Comparison of ENCODE assay signal across 8 cellular contexts in genomic region chr9:131734165-131734610, GRCh38.
DNase-seq lines count a peak whose midpoint lies in the region; ATAC-seq lines count a peak whose summit lies in the region.

No MANE protein-coding gene starts in this region.

- H3K4me3 ChIP-seq in HUES48 (ENCODE audit: low read depth, low read length) (no peak overlapping the region), skin epidermis (no peak overlapping the region)

- H3K9me3 ChIP-seq in HUES48 (ENCODE audit: control insufficient read depth, insufficient read depth, low read length) = no peaks in the 10 kb centered on the region

- no peaks in the 10 kb centered on the region for H3K27me3 ChIP-seq in HUES48 (ENCODE audit: control insufficient read depth, insufficient read depth, low read length)

- ATAC-seq in GM18519 (IDR thresholded peaks at IDR 0.05; ENCODE audit: low FRiP score, unreplicated experiment) = no peak

- DNase-seq in CD1c-positive myeloid dendritic cell (ENCODE audit: extremely low spot score) (peak; percentile 78), T-helper 2 cell (peak in 3 of 5 experiments; percentile 63 to 88 (median 76)), epithelial cell of prostate (ENCODE audit: low read depth, low spot score) (no peak), middle frontal gyrus (ENCODE audit: extremely low spot score, low spot score) (no peak), NCI-H82 treated with DMSO at 0.1 percent for 48 hours (lab: John Stamatoyannopoulos, UW; ENCODE audit: unreplicated experiment) (no peak)

- H3K27ac ChIP-seq in HUES48 (ENCODE audit: low read depth, low read length) (peak overlapping the region; percentile 59), epithelial cell of prostate (peak overlapping the region; percentile 79), skin epidermis (peak overlapping the region in 20 of 21 experiments; percentile 34 to 90 (median 70))

- H3K36me3 ChIP-seq in HUES48 (ENCODE audit: control insufficient read depth, insufficient read depth, low read length) = peaks cover 11% of the 10 kb centered on the region; the same call in 1 of the 2 replicates

- H3K4me1 ChIP-seq in HUES48 (ENCODE audit: control insufficient read depth, insufficient read depth, low read length) = peaks cover 52% of the 10 kb centered on the region

- no peak overlapping the region for H3K9ac ChIP-seq in HUES48 (ENCODE audit: low read depth, low read length)

Comparison
In these comparisons a context has a peak if more than half of its experiments do, and no peak if none do; other contexts are left out.
1. DNase-seq: peak in CD1c-positive myeloid dendritic cell (single experiment) and T-helper 2 cell (3 of 5); none in epithelial cell of prostate (single experiment), middle frontal gyrus (single experiment) and NCI-H82 treated with DMSO at 0.1 percent for 48 hours (single experiment).
2. Peak in every context shown above with its lines, with median percentiles within 50 percentile points of each other: H3K27ac ChIP-seq.